In the genomic region with DNA sequence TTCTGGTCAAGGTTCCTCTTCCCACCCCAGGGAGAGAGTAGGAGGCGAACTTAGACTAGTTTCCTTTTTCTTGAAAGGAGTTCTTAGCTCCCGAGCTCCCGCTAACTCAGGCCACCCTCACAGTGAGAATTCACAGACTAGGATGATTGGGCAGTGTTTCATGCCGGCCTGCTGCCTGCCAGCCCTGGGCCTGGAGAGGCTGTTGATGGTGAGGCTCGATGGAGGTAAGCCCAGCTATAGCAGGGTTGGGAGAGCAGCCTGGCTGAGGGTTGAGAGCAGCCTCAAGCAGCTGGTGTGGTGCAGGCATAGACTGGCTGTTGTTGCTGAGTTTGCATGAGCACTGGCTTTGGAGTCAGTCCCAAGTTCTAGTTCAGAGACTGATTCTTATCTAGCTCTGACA, we compare ENCODE assay signal across 25 cellular contexts.
DNase-seq lines count a peak whose midpoint lies in the region; ATAC-seq, FAIRE-seq and TF ChIP-seq lines count a peak whose summit lies in the region.
"Had no signal": no experiment of that assay in that cellular context is flagged by ENCODE, and none has a peak within 500 bp of the region (broad histone marks: within the 10 kb centered on the region; RNA-seq: fewer than 3 reads in every experiment).

No MANE protein-coding gene starts in this region.

- peak; percentile 9 for DNase-seq in AG20443 (ENCODE audit: low spot score)
- peak; percentile 2 for DNase-seq in D341Med (ENCODE audit: low spot score)
- DNase-seq in coronary artery (ENCODE audit: low spot score) = peak; percentile 36
- peak; percentile 51 for DNase-seq in mesenteric fat pad (ENCODE audit: low spot score)
- DNase-seq in endothelial cell (ENCODE audit: low spot score) = no peak
- DNase-seq in NOMO-1 treated with DMSO at 0.1 percent for 48 hours (lab: John Stamatoyannopoulos, UW; ENCODE audit: unreplicated experiment) = no peak
- no peak for DNase-seq in HepG2 (ENCODE audit: low spot score)
- DNase-seq: CD8-positive, alpha-beta memory T cell; DMS153; DND-41; HFFc6; Kasumi-1; NCI-H1105; NCI-H146; NCI-H1930; NCI-H2107; NCI-H526 treated with DMSO at 0.1 percent for 48 hours; Right ventricle myocardium superior; RPMI8226 had no signal

- in situ Hi-C loops in HepG2 (cut with HindIII; ENCODE audit: extremely low pct_ligation_motif_present, low pct_unique_long_range_greater_than_20kb) = no loop called here

- FAIRE-seq in HepG2 (lab: Jason Lieb, UNC) = no peak
- FAIRE-seq: GM18507, H54, K562 had no signal

- H3K36me3 Mint-ChIP-seq in endothelial cell (ENCODE audit: low read depth, unreplicated experiment) = peaks cover 10% of the 10 kb centered on the region
- H3K36me3 Mint-ChIP-seq: CD14-positive monocyte; CD8-positive, alpha-beta memory T cell had no signal

- no TSS peak for BruUV-seq in HepG2 (replicated peaks; lab: Mats Ljungman, UMichigan)

- TF ChIP-seq EP300 in HepG2 (IDR thresholded peaks at IDR 0.05; ENCODE audit: low read depth in 2 of 2, low read length in 2 of 2) (no peak), HepG2 (CRISPR knock-in tag; IDR thresholded peaks at IDR 0.05; ENCODE audit: borderline replicate concordance) (no peak)

- no peak overlapping the region for H3K9ac ChIP-seq in HepG2 (ENCODE audit: insufficient read depth, low read depth, low read length)

- no peak for TF ChIP-seq POLR2A in HepG2 (IDR thresholded peaks at IDR 0.05; ENCODE audit: insufficient read depth in 1 of 2, low read depth in 2 of 2, low read length in 2 of 2)

- intact Hi-C loops in HepG2 (cut with micrococcal nuclease; ENCODE audit: unreplicated experiment) = no loop called here

- no peaks in the 10 kb centered on the region for H3K79me2 ChIP-seq in HepG2 (ENCODE audit: insufficient read depth, low read length)

- peaks cover 4% of the 10 kb centered on the region for H3K9me3 Mint-ChIP-seq in endothelial cell (ENCODE audit: unreplicated experiment)
- H3K9me3 Mint-ChIP-seq: HFFc6 had no signal

- H3K27ac ChIP-seq in coronary artery (no peak overlapping the region), HepG2 (ENCODE audit: extremely low read length, insufficient read depth, low read length) (no peak overlapping the region)
- H3K27ac ChIP-seq: SJSA1 had no signal

- 0% methylated on average over 4 of the region's 5 CpGs for WGBS in HepG2 (ENCODE audit: low lambda C conversion rate)

- H3K9me3 ChIP-seq in HepG2 (ENCODE audit: low read length) = no peaks in the 10 kb centered on the region
- H3K9me3 ChIP-seq: SJSA1 had no signal

- no peak overlapping the region for H3K4me3 Mint-ChIP-seq in endothelial cell (ENCODE audit: unreplicated experiment)
- H3K4me3 Mint-ChIP-seq: B cell; CD14-positive monocyte; CD8-positive, alpha-beta memory T cell; HFFc6 had no signal

- no peak overlapping the region for H2AFZ ChIP-seq in HepG2 (ENCODE audit: low read length)

- no peaks in the 10 kb centered on the region for H3K36me3 ChIP-seq in HepG2 (replicated peaks in 1 of 2; ENCODE audit: control insufficient read depth in 1 of 2, insufficient read depth in 2 of 2, low read length in 2 of 2)
- H3K36me3 ChIP-seq: SJSA1 had no signal

- peaks cover 3% of the 10 kb centered on the region for H3K27me3 Mint-ChIP-seq in endothelial cell (ENCODE audit: unreplicated experiment)

- POLR2A ChIA-PET in HepG2 (lab: Yijun Ruan, JAX) = no interaction called here

- ATAC-seq in HepG2 = no peak
- ATAC-seq: K562 had no signal

- no peaks in the 10 kb centered on the region for H3K4me1 Mint-ChIP-seq in endothelial cell (ENCODE audit: unreplicated experiment)
- H3K4me1 Mint-ChIP-seq: B cell; CD14-positive monocyte; CD8-positive, alpha-beta memory T cell had no signal

- no peak overlapping the region for H3K4me2 ChIP-seq in HepG2 (ENCODE audit: low read depth, low read length)

- TF ChIP-seq RAD21 in HepG2 (CRISPR knock-in tag; IDR thresholded peaks at IDR 0.05) = no peak

- no peak for TF ChIP-seq CTCF in coronary artery (IDR thresholded peaks at IDR 0.05)
- TF ChIP-seq CTCF in endothelial cell (IDR thresholded peaks at IDR 0.05; ENCODE audit: unreplicated experiment) = no peak
- TF ChIP-seq CTCF in HepG2 (CRISPR knock-in tag; IDR thresholded peaks at IDR 0.05) = no peak

- H3K4me1 ChIP-seq in HepG2 (ENCODE audit: insufficient read depth, low read length) = no peaks in the 10 kb centered on the region
- H3K4me1 ChIP-seq: SJSA1 had no signal

- CTCF ChIA-PET in HepG2 (lab: Yijun Ruan, JAX; ENCODE audit: low intra/inter-chr PET ratio, low total read pairs) = no interaction called here

- H3K27ac Mint-ChIP-seq in endothelial cell (ENCODE audit: unreplicated experiment) = no peak overlapping the region
- H3K27ac Mint-ChIP-seq: B cell; CD8-positive, alpha-beta memory T cell; HFFc6 had no signal

- no peaks in the 10 kb centered on the region for H4K20me1 ChIP-seq in HepG2 (ENCODE audit: insufficient read depth, low read length)

- H3K4me3 ChIP-seq in coronary artery = no peak overlapping the region
- H3K4me3 ChIP-seq in HepG2 (replicated peaks in 1 of 3; ENCODE audit: insufficient read depth in 1 of 3, low read depth in 2 of 3, low read length in 3 of 3) = no peak overlapping the region
- H3K4me3 ChIP-seq: K562, SJSA1 had no signal

- H3K27me3 ChIP-seq in HepG2 (ENCODE audit: control insufficient read depth in 1 of 2, insufficient read depth in 2 of 2, low read length in 2 of 2) = no peaks in the 10 kb centered on the region
- H3K27me3 ChIP-seq: SJSA1 had no signal

TF ChIP-seq in HepG2, 621 proteins besides CTCF, POLR2A, EP300 and RAD21:
- no peak for TF ChIP-seq HNRNPH1 (optimal IDR thresholded peaks at IDR 0.05; ENCODE audit: low read depth, low read length)
- no peak for TF ChIP-seq MXI1 (IDR thresholded peaks at IDR 0.05; ENCODE audit: borderline replicate concordance, low read depth, low read length)
- TF ChIP-seq, protein P1, sequence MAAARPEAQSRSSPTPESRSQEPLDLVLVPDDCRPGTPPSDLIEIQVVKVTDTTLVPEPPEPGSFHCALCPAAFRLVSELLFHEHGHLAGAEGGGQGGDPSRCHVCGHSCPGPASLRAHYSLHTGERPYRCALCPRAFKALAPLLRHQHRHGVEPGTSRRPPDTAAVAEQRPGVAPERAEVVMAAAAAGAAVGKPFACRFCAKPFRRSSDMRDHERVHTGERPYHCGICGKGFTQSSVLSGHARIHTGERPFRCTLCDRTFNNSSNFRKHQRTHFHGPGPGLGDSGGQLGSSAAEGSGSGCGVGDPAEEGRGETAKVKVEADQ (CRISPR knock-in tag; IDR thresholded peaks at IDR 0.05; ENCODE audit: borderline replicate concordance) = no peak
- no peak for TF ChIP-seq MAZ (IDR thresholded peaks at IDR 0.05; ENCODE audit: borderline replicate concordance, low read depth, low read length)
- TF ChIP-seq MAZ (CRISPR knock-in tag; IDR thresholded peaks at IDR 0.05; ENCODE audit: low read depth) = no peak
- no peak for TF ChIP-seq ZNF230 (CRISPR knock-in tag; IDR thresholded peaks at IDR 0.05)
- TF ChIP-seq ZNF510 (CRISPR knock-in tag; IDR thresholded peaks at IDR 0.05; ENCODE audit: low read depth) = no peak
- TF ChIP-seq ZSCAN29 (CRISPR knock-in tag; conservative IDR thresholded peaks at IDR 0.05) = no peak
- no peak for TF ChIP-seq ZSCAN21 (CRISPR knock-in tag; IDR thresholded peaks at IDR 0.05; ENCODE audit: borderline replicate concordance)
- TF ChIP-seq PLRG1 (conservative IDR thresholded peaks at IDR 0.05) = no peak
- TF ChIP-seq FOSL1 (CRISPR knock-in tag; IDR thresholded peaks at IDR 0.05; ENCODE audit: borderline replicate concordance) = no peak
- TF ChIP-seq ZFYVE20 (CRISPR knock-in tag; IDR thresholded peaks at IDR 0.05; ENCODE audit: borderline replicate concordance, low read depth) = no peak
- no peak for TF ChIP-seq ZNF556 (CRISPR knock-in tag; IDR thresholded peaks at IDR 0.05; ENCODE audit: borderline replicate concordance)
- TF ChIP-seq TARDBP (CRISPR knock-in tag; IDR thresholded peaks at IDR 0.05) = no peak

Comparison
In these comparisons a context has a peak if more than half of its experiments do, and no peak if none do; other contexts are left out.
1. DNase-seq: peak in AG20443 (single experiment), D341Med (single experiment), coronary artery (single experiment) and mesenteric fat pad (single experiment); none in endothelial cell (single experiment), NOMO-1 treated with DMSO at 0.1 percent for 48 hours (single experiment) and HepG2 (single experiment).